Comparison of ENCODE assay signal across 10 cellular contexts in genomic region chrX:17559728-17560379, GRCh38.
DNase-seq lines count a peak whose midpoint lies in the region; TF ChIP-seq lines count a peak whose summit lies in the region.
"Had no signal": no experiment of that assay in that cellular context is flagged by ENCODE, and none has a peak within 500 bp of the region (broad histone marks: within the 10 kb centered on the region; RNA-seq: fewer than 3 reads in every experiment).

No MANE protein-coding gene starts in this region.

- H3K27ac Mint-ChIP-seq in chondrocyte (ENCODE audit: unreplicated experiment) (peak overlapping the region; percentile 83), nephron (peak overlapping the region; percentile 91 to 97 (median 97))

- H3K4me3 Mint-ChIP-seq in chondrocyte (ENCODE audit: unreplicated experiment) (no peak overlapping the region), nephron (peak overlapping the region; percentile 23 to 66 (median 29))

- H3K27me3 Mint-ChIP-seq in chondrocyte (ENCODE audit: low read depth): no peaks in the 10 kb centered on the region
- H3K27me3 Mint-ChIP-seq in nephron (ENCODE audit: low read depth): no peaks in the 10 kb centered on the region

- H3K36me3 ChIP-seq in KMS-11 (ENCODE audit: insufficient read depth) (no peaks in the 10 kb centered on the region), WERI-Rb-1 (no peaks in the 10 kb centered on the region)

- peaks cover 7% of the 10 kb centered on the region for H3K4me1 ChIP-seq in KMS-11 (ENCODE audit: low read depth, poor library complexity, severe bottlenecking)

- H3K27me3 ChIP-seq in KMS-11 (ENCODE audit: insufficient read depth, low read depth) (no peaks in the 10 kb centered on the region), WERI-Rb-1 (ENCODE audit: insufficient read depth, low read depth, severe bottlenecking) (peaks cover 28% of the 10 kb centered on the region)

- H3K36me3 Mint-ChIP-seq in chondrocyte (ENCODE audit: low read depth): no peaks in the 10 kb centered on the region
- no peaks in the 10 kb centered on the region for H3K36me3 Mint-ChIP-seq in nephron (ENCODE audit: low read depth)

- H3K9ac ChIP-seq in KMS-11: no peak overlapping the region

- H3K4me1 Mint-ChIP-seq in chondrocyte (ENCODE audit: low read depth) (peaks cover 47% of the 10 kb centered on the region), nephron (peaks cover 57% of the 10 kb centered on the region)

- no peaks in the 10 kb centered on the region for H3K79me2 ChIP-seq in KMS-11 (ENCODE audit: insufficient read depth, low read depth)

- H3K9me3 ChIP-seq in WERI-Rb-1 (ENCODE audit: severe bottlenecking): no peaks in the 10 kb centered on the region

- peak overlapping the region; percentile 23; the same call in 1 of the 2 replicates for H3K4me2 ChIP-seq in KMS-11

- no peak overlapping the region for H3K27ac ChIP-seq in KMS-11
- no peak overlapping the region for H3K27ac ChIP-seq in coronary artery
- H3K27ac ChIP-seq in WERI-Rb-1: no peak overlapping the region

- 0 out of 2 replicates have a peak overlapping the region, but pooled peaks have one; percentile 14 for H2AFZ ChIP-seq in KMS-11 (ENCODE audit: low read depth)

- no peaks in the 10 kb centered on the region for H4K20me1 ChIP-seq in KMS-11 (ENCODE audit: insufficient read depth)

- DNase-seq in CD1c-positive myeloid dendritic cell (ENCODE audit: extremely low spot score) (peak; percentile 2), chondrocyte (ENCODE audit: low spot score) (no peak), coronary artery (ENCODE audit: low spot score) (no peak), WERI-Rb-1 (no peak)
- DNase-seq in stimulated activated CD4-positive, alpha-beta T cell treated with anti-CD3 and anti-CD28 coated beads, Interleukin-4, amount 100 ng/mL, for 4 hours: no peak
- DNase-seq in stimulated activated CD4-positive, alpha-beta T cell treated with anti-CD3 and anti-CD28 coated beads, Interleukin-2, amount 100 ng/mL, for 24 hours: no peak
- DNase-seq: head of caudate nucleus, NCI-H524 treated with DMSO at 0.1 percent for 48 hours had no signal

- TF ChIP-seq CTCF in KMS-11 (conservative IDR thresholded peaks at IDR 0.05; ENCODE audit: low read depth, low read length) (no peak), chondrocyte (IDR thresholded peaks at IDR 0.05) (peak; percentile 69), nephron (IDR thresholded peaks at IDR 0.05; ENCODE audit: unreplicated experiment in 3 of 3) (no peak), coronary artery (IDR thresholded peaks at IDR 0.05) (no peak), WERI-Rb-1 (IDR thresholded peaks at IDR 0.05; ENCODE audit: low read depth, low read length) (no peak)

- no peak overlapping the region for H3K4me3 ChIP-seq in KMS-11 (IDR thresholded peaks at IDR 0.05; ENCODE audit: insufficient read depth, low read depth, low read length)
- no peak overlapping the region for H3K4me3 ChIP-seq in coronary artery
- no peak overlapping the region for H3K4me3 ChIP-seq in WERI-Rb-1 (ENCODE audit: low read depth, low read length)

- no peaks in the 10 kb centered on the region for H3K9me3 Mint-ChIP-seq in chondrocyte (ENCODE audit: low read depth)
- no peaks in the 10 kb centered on the region for H3K9me3 Mint-ChIP-seq in nephron
